In the genomic region with DNA sequence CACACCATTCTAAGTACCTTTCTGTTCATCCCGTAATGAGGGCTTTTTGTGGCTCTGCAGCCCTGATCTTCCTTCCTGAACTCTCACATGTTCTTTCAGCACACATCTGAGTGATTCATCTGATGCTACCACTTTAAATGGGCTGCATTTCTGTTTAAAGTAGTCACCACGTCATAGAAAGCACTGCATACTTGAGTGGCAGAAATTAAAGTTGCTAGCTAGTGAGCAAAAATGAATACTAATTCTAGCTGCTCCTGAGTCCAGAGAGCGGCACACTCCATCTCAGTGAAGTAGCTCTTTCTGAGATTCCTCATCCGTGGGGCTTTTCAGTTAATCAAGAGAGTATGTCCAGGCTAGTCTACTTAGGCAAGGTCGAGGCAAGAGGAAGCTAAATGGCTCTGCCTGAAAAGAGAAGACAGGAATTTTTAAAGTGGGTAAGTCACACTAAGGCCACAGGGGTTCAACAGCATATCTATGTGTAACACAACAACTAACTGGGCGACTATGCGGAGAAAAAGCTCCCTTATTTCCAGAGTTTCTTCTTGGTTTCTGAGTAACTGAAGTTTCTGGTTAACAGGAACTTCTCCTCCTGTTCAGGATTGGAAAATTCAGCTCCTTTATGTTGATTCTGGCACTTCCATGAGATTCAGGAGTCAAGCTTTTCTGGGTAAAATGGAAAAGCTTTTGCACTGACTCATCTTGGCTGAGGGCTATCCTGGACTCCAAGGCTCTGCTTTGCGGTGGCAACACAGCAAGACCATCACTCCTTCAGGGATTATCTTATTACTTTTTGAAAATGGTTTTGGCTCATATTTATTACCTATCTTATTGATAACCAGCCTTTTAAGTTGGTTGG, we compare ENCODE assay signal across 1 cellular context.
TF ChIP-seq lines count a peak whose summit lies in the region.

No MANE protein-coding gene starts in this region.

TF ChIP-seq in IMR-90, 13 proteins besides CTCF, POLR2A, EP300 and RAD21:
- TF ChIP-seq MXI1 (IDR thresholded peaks at IDR 0.05; ENCODE audit: borderline replicate concordance, low read depth, low read length) (no peak), NFE2L2 (IDR thresholded peaks at IDR 0.05; ENCODE audit: low read depth, low read length) (no peak)
